26 cellular contexts compared by ENCODE assay signal in the genomic region with DNA sequence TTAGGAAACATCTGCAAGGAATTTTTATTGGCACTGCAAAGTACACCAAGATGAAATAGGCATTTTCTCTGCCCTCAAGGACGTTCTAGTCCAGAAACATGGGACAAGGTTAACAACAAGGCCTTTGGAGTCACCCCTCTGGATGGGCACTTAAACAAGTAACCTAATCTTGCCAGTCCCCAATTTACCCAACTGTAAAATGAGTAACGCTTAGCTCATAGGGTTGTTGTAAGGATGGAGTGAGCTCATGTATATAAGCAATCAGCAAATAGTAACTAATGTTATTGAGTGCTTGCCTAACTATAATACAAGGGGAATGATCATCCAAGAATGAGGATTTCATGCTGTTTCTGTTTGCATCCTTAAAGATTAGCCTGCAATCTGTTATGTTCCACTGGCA.
DNase-seq lines count a peak whose midpoint lies in the region; ATAC-seq, FAIRE-seq and TF ChIP-seq lines count a peak whose summit lies in the region.
"Had no signal": no experiment of that assay in that cellular context is flagged by ENCODE, and none has a peak within 500 bp of the region (broad histone marks: within the 10 kb centered on the region; RNA-seq: fewer than 3 reads in every experiment).

No MANE protein-coding gene starts in this region.

- ATAC-seq in HepG2 (no peak), gastrocnemius medialis (no peak)

- TF ChIP-seq RAD21 in HepG2 (CRISPR knock-in tag; IDR thresholded peaks at IDR 0.05): no peak

- no peak overlapping the region for H3K27ac Mint-ChIP-seq in Caco-2 (ENCODE audit: unreplicated experiment)
- H3K27ac Mint-ChIP-seq: IgD-negative memory B cell had no signal

- BruUV-seq in HepG2 (replicated peaks; lab: Mats Ljungman, UMichigan) (no TSS peak), Caco-2 (replicated peaks; lab: Mats Ljungman, UMichigan) (no TSS peak)

- H3K4me1 Mint-ChIP-seq in Caco-2 (ENCODE audit: low read depth, unreplicated experiment): peaks cover 15% of the 10 kb centered on the region
- H3K4me1 Mint-ChIP-seq: IgD-negative memory B cell had no signal

- H2AFZ ChIP-seq in HepG2 (ENCODE audit: low read length): no peak overlapping the region
- H2AFZ ChIP-seq: PC-9 had no signal

- H4K20me1 ChIP-seq in HepG2 (ENCODE audit: insufficient read depth, low read length): no peaks in the 10 kb centered on the region

- no peaks in the 10 kb centered on the region for H3K79me2 ChIP-seq in HepG2 (ENCODE audit: insufficient read depth, low read length)

- no peak overlapping the region for H3K4me2 ChIP-seq in HepG2 (ENCODE audit: low read depth, low read length)
- H3K4me2 ChIP-seq: KMS-11, PC-9 had no signal

- H3K4me3 Mint-ChIP-seq in Caco-2 (ENCODE audit: unreplicated experiment): no peak overlapping the region
- H3K4me3 Mint-ChIP-seq: IgD-negative memory B cell had no signal

- DNase-seq in ELR (ENCODE audit: low read depth) (peak; percentile 23), MG63 (peak; percentile 25), epithelial cell of esophagus (ENCODE audit: low read depth) (peak; percentile 9), kidney tubule cell (ENCODE audit: low spot score) (peak; percentile 17), vagina (ENCODE audit: extremely low spot score in 2 of 2) (no peak), HepG2 (ENCODE audit: low spot score) (no peak), Caco-2 (no peak), gastrocnemius medialis (no peak)
- DNase-seq: DMS153; DND-41; NCI-H1092; NCI-H1417 treated with DMSO at 0.1 percent for 48 hours; NCI-H187; NCI-H2081 treated with DMSO at 0.1 percent for 48 hours; NCI-H446; NCI-H524 treated with DMSO at 0.1 percent for 48 hours; NCI-H82; NK-92 treated with Interleukin-12 subunit alpha and Interleukin-12 subunit beta, amount 100 ng/mL, for 24 hours; PC-9; Right ventricle myocardium superior; RPMI8226 had no signal

- CTCF ChIA-PET in HepG2 (lab: Yijun Ruan, JAX; ENCODE audit: low intra/inter-chr PET ratio, low total read pairs): no interaction called here
- CTCF ChIA-PET in Caco-2 (lab: Charles Lee): no interaction called here

- POLR2A ChIA-PET in HepG2 (lab: Yijun Ruan, JAX) (no interaction called here), Caco-2 (lab: Charles Lee) (no interaction called here)

- TF ChIP-seq CTCF in epithelial cell of esophagus (IDR thresholded peaks at IDR 0.05; ENCODE audit: insufficient read depth, low read depth, low read length, missing control alignments) (no peak), vagina (IDR thresholded peaks at IDR 0.05) (no peak), HepG2 (CRISPR knock-in tag; IDR thresholded peaks at IDR 0.05) (no peak), Caco-2 (IDR thresholded peaks at IDR 0.05; ENCODE audit: insufficient read depth in 1 of 2, low read depth in 1 of 2, low read length in 1 of 2, severe bottlenecking in 1 of 2, unreplicated experiment in 1 of 2) (no peak), gastrocnemius medialis (IDR thresholded peaks at IDR 0.05 in 4 of 5, conservative IDR thresholded peaks at IDR 0.05 in 1 of 5) (no peak)

- H3K36me3 ChIP-seq in MG63 (no peaks in the 10 kb centered on the region), vagina (peaks cover 0 to 10% of the 10 kb centered on the region in 2 donors), HepG2 (replicated peaks in 1 of 2; ENCODE audit: control insufficient read depth in 1 of 2, insufficient read depth in 2 of 2, low read length in 2 of 2) (no peaks in the 10 kb centered on the region), Caco-2 (ENCODE audit: control insufficient read depth, insufficient read depth, low read length) (no peaks in the 10 kb centered on the region), gastrocnemius medialis (no peaks in the 10 kb centered on the region)

- H3K9ac ChIP-seq in HepG2 (ENCODE audit: insufficient read depth, low read depth, low read length): no peak overlapping the region
- H3K9ac ChIP-seq: KMS-11 had no signal

- intact Hi-C loops in vagina (cut with DNase I) (no loop called here), HepG2 (cut with micrococcal nuclease; ENCODE audit: unreplicated experiment) (no loop called here), Caco-2 (cut with micrococcal nuclease; ENCODE audit: unreplicated experiment) (no loop called here), gastrocnemius medialis (cut with DNase I; ENCODE audit: low total_unique reads) (no loop called here)

- H3K9me3 ChIP-seq in MG63: peaks cover 10% of the 10 kb centered on the region; the same call in 1 of the 2 replicates
- no peaks in the 10 kb centered on the region for H3K9me3 ChIP-seq in vagina
- H3K9me3 ChIP-seq in HepG2 (ENCODE audit: low read length): no peaks in the 10 kb centered on the region
- no peaks in the 10 kb centered on the region for H3K9me3 ChIP-seq in Caco-2
- no peaks in the 10 kb centered on the region for H3K9me3 ChIP-seq in gastrocnemius medialis
- H3K9me3 ChIP-seq: SJSA1 had no signal

- peaks cover 8% of the 10 kb centered on the region for H3K27me3 Mint-ChIP-seq in Caco-2 (ENCODE audit: insufficient read depth, unreplicated experiment)

- H3K36me3 Mint-ChIP-seq in Caco-2 (ENCODE audit: insufficient read depth, unreplicated experiment): no peaks in the 10 kb centered on the region
- H3K36me3 Mint-ChIP-seq: IgD-negative memory B cell had no signal

- H3K27ac ChIP-seq in vagina (no peak overlapping the region), HepG2 (ENCODE audit: extremely low read length, insufficient read depth, low read length) (no peak overlapping the region), gastrocnemius medialis (no peak overlapping the region)
- H3K27ac ChIP-seq: KMS-11, PC-9, SJSA1 had no signal

- no peaks in the 10 kb centered on the region for H3K4me1 ChIP-seq in vagina
- peaks cover 45% of the 10 kb centered on the region for H3K4me1 ChIP-seq in HepG2 (ENCODE audit: insufficient read depth, low read length)
- H3K4me1 ChIP-seq in Caco-2: peaks cover 11% of the 10 kb centered on the region
- no peaks in the 10 kb centered on the region for H3K4me1 ChIP-seq in gastrocnemius medialis

- TF ChIP-seq EP300 in HepG2 (IDR thresholded peaks at IDR 0.05; ENCODE audit: low read depth in 2 of 2, low read length in 2 of 2) (no peak), HepG2 (CRISPR knock-in tag; IDR thresholded peaks at IDR 0.05; ENCODE audit: borderline replicate concordance) (no peak)

- H3K4me3 ChIP-seq in MG63 (no peak overlapping the region), epithelial cell of esophagus (ENCODE audit: low read length) (no peak overlapping the region), vagina (no peak overlapping the region), HepG2 (replicated peaks in 1 of 3; ENCODE audit: insufficient read depth in 1 of 3, low read depth in 2 of 3, low read length in 3 of 3) (no peak overlapping the region), Caco-2 (ENCODE audit: low read depth, low read length) (no peak overlapping the region), gastrocnemius medialis (no peak overlapping the region)
- H3K4me3 ChIP-seq: PC-9, SJSA1 had no signal

- no peaks in the 10 kb centered on the region for H3K9me3 Mint-ChIP-seq in Caco-2 (ENCODE audit: unreplicated experiment)

- 55% methylated on average over 2 of the region's 2 CpGs for WGBS in HepG2 (ENCODE audit: low lambda C conversion rate)

- TF ChIP-seq POLR2A in vagina (IDR thresholded peaks at IDR 0.05) (no peak), HepG2 (IDR thresholded peaks at IDR 0.05; ENCODE audit: insufficient read depth in 1 of 2, low read depth in 2 of 2, low read length in 2 of 2) (no peak), gastrocnemius medialis (IDR thresholded peaks at IDR 0.05) (no peak)

- no peak for FAIRE-seq in HepG2 (lab: Jason Lieb, UNC)
- FAIRE-seq: GM18507, H54 had no signal

- in situ Hi-C loops in HepG2 (cut with HindIII; ENCODE audit: extremely low pct_ligation_motif_present, low pct_unique_long_range_greater_than_20kb): loop anchor here (25.0 kb wide), 1 partner anchor 219 kb away; no protein-coding TSS in a partner anchor
- in situ Hi-C loops in gastrocnemius medialis (cut with MboI; ENCODE audit: low sequenced_read_pairs in 4 of 4): no loop called here

- no peaks in the 10 kb centered on the region for H3K27me3 ChIP-seq in MG63
- H3K27me3 ChIP-seq in vagina: no peaks in the 10 kb centered on the region
- peaks cover 1 to 14% of the 10 kb centered on the region in 2 experiments; a peak in 3 of 5 replicates for H3K27me3 ChIP-seq in HepG2 (ENCODE audit: control insufficient read depth in 1 of 2, insufficient read depth in 2 of 2, low read length in 2 of 2)
- H3K27me3 ChIP-seq in Caco-2 (replicated peaks; ENCODE audit: control insufficient read depth, insufficient read depth, low read length): no peaks in the 10 kb centered on the region
- H3K27me3 ChIP-seq in gastrocnemius medialis: no peaks in the 10 kb centered on the region
- H3K27me3 ChIP-seq: SJSA1 had no signal

TF ChIP-seq in HepG2, 621 proteins besides CTCF, POLR2A, EP300 and RAD21:
- TF ChIP-seq HIVEP1 (CRISPR knock-in tag; IDR thresholded peaks at IDR 0.05) (no peak), ARHGAP35 (CRISPR knock-in tag; IDR thresholded peaks at IDR 0.05; ENCODE audit: borderline replicate concordance) (no peak), FOXC1 (CRISPR knock-in tag; IDR thresholded peaks at IDR 0.05; ENCODE audit: borderline replicate concordance) (no peak), ERF (CRISPR knock-in tag; IDR thresholded peaks at IDR 0.05) (no peak), AGO1 (IDR thresholded peaks at IDR 0.05; ENCODE audit: low read depth, low read length, poor library complexity, severe bottlenecking) (no peak), KMT2A (CRISPR knock-in tag; IDR thresholded peaks at IDR 0.05) (no peak), ZFP82 (CRISPR knock-in tag; IDR thresholded peaks at IDR 0.05; ENCODE audit: borderline replicate concordance) (no peak), JUNB (CRISPR knock-in tag; IDR thresholded peaks at IDR 0.05; ENCODE audit: borderline replicate concordance) (no peak), ATAD3A (CRISPR knock-in tag; IDR thresholded peaks at IDR 0.05) (no peak), NONO (IDR thresholded peaks at IDR 0.05) (no peak), NONO (CRISPR knock-in tag; conservative IDR thresholded peaks at IDR 0.05) (no peak), ZNF484 (CRISPR knock-in tag; IDR thresholded peaks at IDR 0.05; ENCODE audit: borderline replicate concordance, low read depth) (no peak), SMARCC2 (IDR thresholded peaks at IDR 0.05) (no peak)
- TF ChIP-seq, protein P1, sequence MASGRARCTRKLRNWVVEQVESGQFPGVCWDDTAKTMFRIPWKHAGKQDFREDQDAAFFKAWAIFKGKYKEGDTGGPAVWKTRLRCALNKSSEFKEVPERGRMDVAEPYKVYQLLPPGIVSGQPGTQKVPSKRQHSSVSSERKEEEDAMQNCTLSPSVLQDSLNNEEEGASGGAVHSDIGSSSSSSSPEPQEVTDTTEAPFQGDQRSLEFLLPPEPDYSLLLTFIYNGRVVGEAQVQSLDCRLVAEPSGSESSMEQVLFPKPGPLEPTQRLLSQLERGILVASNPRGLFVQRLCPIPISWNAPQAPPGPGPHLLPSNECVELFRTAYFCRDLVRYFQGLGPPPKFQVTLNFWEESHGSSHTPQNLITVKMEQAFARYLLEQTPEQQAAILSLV (CRISPR knock-in tag; IDR thresholded peaks at IDR 0.05; ENCODE audit: borderline replicate concordance): no peak

Comparison
In these comparisons a context has a peak if more than half of its experiments do, and no peak if none do; other contexts are left out.
1. DNase-seq: peak in ELR (single experiment), MG63 (single experiment), epithelial cell of esophagus (single experiment) and kidney tubule cell (single experiment); none in vagina (0 of 2), HepG2 (single experiment), Caco-2 (0 of 2) and gastrocnemius medialis (0 of 2).